Comparison of ENCODE assay signal across 8 cellular contexts in the genomic region with DNA sequence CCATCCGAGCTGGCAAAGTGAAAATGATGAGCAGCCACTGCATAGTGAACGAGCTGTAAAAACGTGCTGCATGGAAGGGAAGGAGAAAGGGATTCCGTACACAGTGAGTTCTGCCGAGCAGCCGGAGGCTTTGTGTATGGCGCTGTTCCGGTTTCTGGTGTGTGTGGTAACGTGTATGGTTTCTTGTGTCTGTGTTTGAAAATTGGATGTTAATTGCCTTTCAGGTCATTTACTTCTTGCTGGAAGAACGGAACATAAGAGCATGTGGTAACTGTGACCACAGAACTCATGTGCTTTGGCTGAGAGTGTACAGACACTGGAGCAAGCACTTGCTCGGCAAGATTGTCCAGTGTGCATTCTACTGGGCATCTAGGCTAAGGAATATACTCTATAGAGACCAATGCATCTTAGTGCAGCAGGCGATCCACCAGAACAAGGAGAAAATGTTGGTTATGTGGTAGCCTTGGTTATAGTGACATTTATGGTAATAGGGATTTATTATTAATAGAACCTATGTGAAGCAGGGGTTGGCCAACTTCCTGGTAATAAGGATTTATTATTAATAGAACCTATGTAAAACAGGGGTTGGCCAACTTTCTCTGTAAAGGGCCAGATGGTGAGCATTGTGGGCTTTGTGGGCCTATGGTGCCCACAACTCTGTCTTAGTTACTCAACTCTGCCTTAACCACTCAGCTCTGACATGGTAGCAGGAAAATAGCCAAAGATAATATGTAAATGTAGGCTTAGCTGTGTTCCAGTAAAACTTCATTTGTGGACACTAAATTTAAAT. TPM values are rescaled to one million over a fixed set of nuclear protein-coding genes. Genes with fewer than 3 reads are reported as not detected.
DNase-seq lines count a peak whose midpoint lies in the region; ATAC-seq and TF ChIP-seq lines count a peak whose summit lies in the region.

No MANE protein-coding gene starts in this region.

- peak overlapping the region; percentile 1 for H3K4me3 ChIP-seq in GM12875 (ENCODE audit: low read depth, low read length)

- H3K4me3 Mint-ChIP-seq in brain = no peak overlapping the region

- intact Hi-C loops in left colon (cut with DNase I, micrococcal nuclease) = loop anchor here in 1 of 2 donors (2.0 to 5.0 kb wide), 2 partner anchors 72 to 178 kb away; no protein-coding TSS in a partner anchor

- peaks cover 37% of the 10 kb centered on the region for H3K4me1 Mint-ChIP-seq in brain

- no peaks in the 10 kb centered on the region for H3K9me3 Mint-ChIP-seq in brain

- peaks cover 5% of the 10 kb centered on the region for H3K27me3 Mint-ChIP-seq in brain

- H3K36me3 Mint-ChIP-seq in brain = no peaks in the 10 kb centered on the region

- TF ChIP-seq CTCF in GM12875 (IDR thresholded peaks at IDR 0.05; ENCODE audit: borderline replicate concordance, insufficient read depth, low read depth, low read length) (0 out of 2 replicates have a peak, but pooled peaks have one; percentile 2), brain (conservative IDR thresholded peaks at IDR 0.05) (no peak)

- no peak for DNase-seq in left colon
- DNase-seq in HUDEP-2 (lab: John Stamatoyannopoulos, UW; ENCODE audit: unreplicated experiment in 76 of 76) = no peak
- no peak for DNase-seq in stimulated activated CD8-positive, alpha-beta memory T cell treated with anti-CD3 and anti-CD28 coated beads, Interleukin-4, amount 100 ng/mL, for 48 hours
- no peak for DNase-seq in SK-N-DZ (ENCODE audit: low spot score)

- H3K27ac Mint-ChIP-seq in brain = peak overlapping the region in 3 of 5 experiments; percentile 6 to 85 (median 63)

- peak; percentile 71 for ATAC-seq in GM21515 (IDR thresholded peaks at IDR 0.05; ENCODE audit: unreplicated experiment)
- ATAC-seq in HG03460 (IDR thresholded peaks at IDR 0.05; ENCODE audit: unreplicated experiment) = peak; percentile 79
- ATAC-seq in left colon = no peak

RNA-seq across cellular contexts. Expression of a gene that starts 49.2 kb away (rescaled TPM):
- polyA plus RNA-seq in brain (ENCODE audit: insufficient read depth, low read depth, low replicate concordance) = 17.1 TPM
- 1 to 10 TPM; 3.1 to 3.5 TPM for total RNA-seq in left colon
- polyA plus RNA-seq in SK-N-DZ (2014; cell fraction: cytosol; rRNA removed) = 2.2 and 6.2 TPM in 2 replicates
- 9.0 and 11.8 TPM in 2 replicates for polyA plus RNA-seq in SK-N-DZ (2014; cell fraction: nucleus; rRNA removed)
